Comparison of ENCODE assay signal across 8 cellular contexts in the genomic region with DNA sequence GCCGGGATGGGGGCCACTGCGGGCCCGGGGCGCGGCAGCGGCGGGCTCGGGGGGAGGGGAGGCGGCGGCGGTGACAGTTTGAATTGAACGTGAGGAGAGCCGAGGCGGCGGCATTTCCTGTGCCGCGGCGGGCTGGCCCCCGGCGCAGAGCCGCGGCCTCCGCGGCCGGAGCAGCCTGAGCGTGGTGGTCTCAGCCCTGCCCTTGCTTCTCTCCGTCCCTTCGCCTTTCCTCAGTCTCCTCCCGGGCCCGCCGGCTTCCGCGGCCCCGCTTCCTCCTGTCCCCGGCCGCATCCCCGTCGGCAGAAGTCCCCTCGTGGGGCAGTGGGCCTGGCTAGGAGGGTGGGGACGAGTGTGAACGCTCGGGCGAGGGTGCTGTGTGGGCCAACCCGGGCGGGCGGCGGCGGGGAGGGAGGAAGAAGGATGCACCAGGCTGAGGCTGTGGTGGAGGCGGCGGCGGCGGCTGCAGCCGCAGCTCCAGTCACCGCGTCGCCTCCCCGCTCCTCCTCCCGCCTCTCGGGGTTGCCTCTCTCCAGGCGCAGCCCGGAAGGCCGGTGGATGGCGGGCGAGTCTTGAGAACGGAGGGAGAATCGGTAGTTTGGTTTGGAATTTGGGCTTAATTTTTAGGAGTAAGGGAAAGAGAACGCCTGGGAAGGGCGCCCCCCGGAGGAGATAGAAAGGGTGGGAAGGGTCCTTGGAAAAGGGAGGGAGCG. TPM values are rescaled to one million over a fixed set of nuclear protein-coding genes. Genes with fewer than 3 reads are reported as not detected.
DNase-seq lines count a peak whose midpoint lies in the region; ATAC-seq and TF ChIP-seq lines count a peak whose summit lies in the region.

No MANE protein-coding gene starts in this region.

- no peaks in the 10 kb centered on the region for H3K9me2 ChIP-seq in PC-9 (ENCODE audit: insufficient read depth)

- ATAC-seq in GM21360 (IDR thresholded peaks at IDR 0.05; ENCODE audit: unreplicated experiment) (peak; percentile 28), naive B cell (ENCODE audit: low read depth in 2 of 2) (peak; percentile 55 to 59)
- peak; percentile 49 to 55 for ATAC-seq in activated T-cell treated with anti-CD3 and anti-CD28 coated beads, Interleukin-2, amount 50 U/mL, for 4 hours
- ATAC-seq in stimulated activated memory B cell treated with anti-CD40 and anti-IgM and Interleukin-4, amounts not matched to agents 10 μg/mL and 1 μg/mL and 100 μg/mL, for 72 hours: peak; percentile 67

- H3K4me3 Mint-ChIP-seq in activated T-cell treated with anti-CD3 and anti-CD28 coated beads, Interleukin-2, amount 50 U/mL, for 4 hours: peak overlapping the region; percentile 98
- H3K4me3 Mint-ChIP-seq in naive B cell: peak overlapping the region; percentile 93 to 99 (median 97)
- H3K4me3 Mint-ChIP-seq in stimulated activated memory B cell treated with anti-CD40 and anti-IgM and Interleukin-4, amounts not matched to agents 10 μg/mL and 1 μg/mL and 100 μg/mL, for 72 hours: peak overlapping the region; percentile 98

- H3K4me1 ChIP-seq in PC-9 (replicated peaks; ENCODE audit: insufficient read depth) (peaks cover 31% of the 10 kb centered on the region), esophagus squamous epithelium (peaks cover 7 to 60% (median 21%) of the 10 kb centered on the region in 3 donors)

- BruUV-seq in PC-9 (replicated peaks; lab: Mats Ljungman, UMichigan): no TSS peak

- peaks cover 48% of the 10 kb centered on the region for H3K4me1 Mint-ChIP-seq in activated T-cell treated with anti-CD3 and anti-CD28 coated beads, Interleukin-2, amount 50 U/mL, for 4 hours (ENCODE audit: low read depth)
- H3K4me1 Mint-ChIP-seq in naive B cell: peaks cover 59 to 71% (median 62%) of the 10 kb centered on the region in 3 donors
- H3K4me1 Mint-ChIP-seq in stimulated activated memory B cell treated with anti-CD40 and anti-IgM and Interleukin-4, amounts not matched to agents 10 μg/mL and 1 μg/mL and 100 μg/mL, for 72 hours: peaks cover 63% of the 10 kb centered on the region

- 0% methylated on average over 21 to 24 of the region's 70 CpGs for WGBS in esophagus squamous epithelium, 2 donors

- CTCF ChIA-PET in PC-9 (lab: Charles Lee): interaction anchor here (0.6 to 1.3 kb wide), 6 partner anchors 57 to 281 kb away, joined by 3 to 9 read pairs (median 4); a partner anchor contains a TSS

- peaks cover 19% of the 10 kb centered on the region; the same call in 1 of the 2 replicates for H3F3A ChIP-seq in PC-9 (ENCODE audit: insufficient read depth, low read depth)

- DNase-seq in D341Med (ENCODE audit: low spot score) (peak; percentile 80), HT1080 (ENCODE audit: low read depth) (peak; percentile 53), PC-9 (peak; percentile 61 to 76), esophagus squamous epithelium (lab: John Stamatoyannopoulos, UW) (peak; percentile 22), naive B cell (peak; percentile 89)
- DNase-seq in activated T-cell treated with anti-CD3 and anti-CD28 coated beads, Interleukin-2, amount 50 U/mL, for 4 hours: peak; percentile 66

- peaks cover 3% of the 10 kb centered on the region for H3K36me3 Mint-ChIP-seq in activated T-cell treated with anti-CD3 and anti-CD28 coated beads, Interleukin-2, amount 50 U/mL, for 4 hours (ENCODE audit: insufficient read depth)
- H3K36me3 Mint-ChIP-seq in naive B cell: no peaks in the 10 kb centered on the region
- peaks cover 38% of the 10 kb centered on the region for H3K36me3 Mint-ChIP-seq in stimulated activated memory B cell treated with anti-CD40 and anti-IgM and Interleukin-4, amounts not matched to agents 10 μg/mL and 1 μg/mL and 100 μg/mL, for 72 hours

- H3K9me3 Mint-ChIP-seq in activated T-cell treated with anti-CD3 and anti-CD28 coated beads, Interleukin-2, amount 50 U/mL, for 4 hours: no peaks in the 10 kb centered on the region
- H3K9me3 Mint-ChIP-seq in naive B cell: no peaks in the 10 kb centered on the region
- no peaks in the 10 kb centered on the region for H3K9me3 Mint-ChIP-seq in stimulated activated memory B cell treated with anti-CD40 and anti-IgM and Interleukin-4, amounts not matched to agents 10 μg/mL and 1 μg/mL and 100 μg/mL, for 72 hours

- no peaks in the 10 kb centered on the region; the same call in 1 of the 2 replicates for H3K9me3 ChIP-seq in PC-9 (ENCODE audit: insufficient read depth, low read depth)
- no peaks in the 10 kb centered on the region for H3K9me3 ChIP-seq in esophagus squamous epithelium

- intact Hi-C loops in PC-9 (cut with micrococcal nuclease; ENCODE audit: unreplicated experiment) (loop anchor here (1.0 to 5.0 kb wide), 5 partner anchors 76 to 1231 kb away; a partner anchor contains a TSS), esophagus squamous epithelium (cut with DNase I) (loop anchor here (10.0 kb wide), 1 partner anchor 97 kb away; no protein-coding TSS in a partner anchor)

- H2AFZ ChIP-seq in PC-9: peak overlapping the region; percentile 93

- H3K4me3 ChIP-seq in PC-9 (peak overlapping the region; percentile 69), esophagus squamous epithelium (peak overlapping the region; percentile 84 to 97 (median 90))

- H3K27ac ChIP-seq in PC-9 (peak overlapping the region; percentile 92), esophagus squamous epithelium (peak overlapping the region; percentile 97 to 100 (median 98))

- peaks cover 61% of the 10 kb centered on the region for H3K79me2 ChIP-seq in PC-9 (ENCODE audit: low read depth)

- TF ChIP-seq CTCF in PC-9 (conservative IDR thresholded peaks at IDR 0.05) (peak; percentile 86), esophagus squamous epithelium (IDR thresholded peaks at IDR 0.05) (peak; percentile 36 to 53 (median 38))

- POLR2A ChIA-PET in PC-9 (lab: Charles Lee; ENCODE audit: unreplicated experiment): interaction anchor here (0.6 to 1.6 kb wide), 10 partner anchors 11 to 949 kb away, joined by 3 to 30 read pairs (median 4); a partner anchor contains a TSS

- H4K20me1 ChIP-seq in PC-9 (ENCODE audit: insufficient read depth): peaks cover 37% of the 10 kb centered on the region

- peak overlapping the region; percentile 94 for H3K4me2 ChIP-seq in PC-9

- H3K27me3 Mint-ChIP-seq in activated T-cell treated with anti-CD3 and anti-CD28 coated beads, Interleukin-2, amount 50 U/mL, for 4 hours (ENCODE audit: low read depth): no peaks in the 10 kb centered on the region
- no peaks in the 10 kb centered on the region for H3K27me3 Mint-ChIP-seq in naive B cell
- no peaks in the 10 kb centered on the region for H3K27me3 Mint-ChIP-seq in stimulated activated memory B cell treated with anti-CD40 and anti-IgM and Interleukin-4, amounts not matched to agents 10 μg/mL and 1 μg/mL and 100 μg/mL, for 72 hours

- H3K27me3 ChIP-seq in PC-9 (ENCODE audit: insufficient read depth, low read depth) (no peaks in the 10 kb centered on the region), esophagus squamous epithelium (no peaks in the 10 kb centered on the region)

- H3K36me3 ChIP-seq in PC-9 (ENCODE audit: low read depth) (no peaks in the 10 kb centered on the region), esophagus squamous epithelium (no peaks in the 10 kb centered on the region)

- peak overlapping the region; percentile 95 to 100 (median 98) for H3K27ac Mint-ChIP-seq in naive B cell
- H3K27ac Mint-ChIP-seq in stimulated activated memory B cell treated with anti-CD40 and anti-IgM and Interleukin-4, amounts not matched to agents 10 μg/mL and 1 μg/mL and 100 μg/mL, for 72 hours: peak overlapping the region; percentile 97

- TF ChIP-seq POLR2A in esophagus squamous epithelium (IDR thresholded peaks at IDR 0.05): no peak

RNA-seq across cellular contexts. Expression of a gene that starts 0.7 kb away (rescaled TPM):
- 180 and 266 TPM in 2 replicates for total RNA-seq in HT1080 (2014; rRNA removed; shearing (Covaris generic))
- 273 and 294 TPM in 2 replicates for polyA plus RNA-seq in HT1080 (2015; cell fraction: cytosol; rRNA removed)
- polyA plus RNA-seq in HT1080 (2015; cell fraction: nucleus; rRNA removed): 275 and 280 TPM in 2 replicates
- total RNA-seq in PC-9 (2021) (197 and 219 TPM in 2 replicates), esophagus squamous epithelium (100 to 1,000 TPM; 102 to 174 (median 147) TPM)
- 100 to 1,000 TPM; 174 to 192 (median 180) TPM for total RNA-seq in activated T-cell treated with anti-CD3 and anti-CD28 coated beads, Interleukin-2, amount 50 U/mL, for 4 hours
- polyA plus RNA-seq in naive B cell (ENCODE audit: low read depth in 6 of 6): 100 to 1,000 TPM; 761 to 980 (median 821) TPM

Comparison
In these comparisons a context has a peak if more than half of its experiments do, and no peak if none do; other contexts are left out.
1. Peak in every context shown above with its lines: DNase-seq, ATAC-seq, H3K4me3 ChIP-seq and H3K27ac ChIP-seq.
2. DNase-seq: peak in every context shown above with its lines; median percentile 89 in naive B cell; 80 in D341Med; 68 in PC-9; 66 in activated T-cell treated with anti-CD3 and anti-CD28 coated beads, Interleukin-2, amount 50 U/mL, for 4 hours; 53 in HT1080; 22 in esophagus squamous epithelium.